ENCODE assay signal across 10 cellular contexts in the genomic region with DNA sequence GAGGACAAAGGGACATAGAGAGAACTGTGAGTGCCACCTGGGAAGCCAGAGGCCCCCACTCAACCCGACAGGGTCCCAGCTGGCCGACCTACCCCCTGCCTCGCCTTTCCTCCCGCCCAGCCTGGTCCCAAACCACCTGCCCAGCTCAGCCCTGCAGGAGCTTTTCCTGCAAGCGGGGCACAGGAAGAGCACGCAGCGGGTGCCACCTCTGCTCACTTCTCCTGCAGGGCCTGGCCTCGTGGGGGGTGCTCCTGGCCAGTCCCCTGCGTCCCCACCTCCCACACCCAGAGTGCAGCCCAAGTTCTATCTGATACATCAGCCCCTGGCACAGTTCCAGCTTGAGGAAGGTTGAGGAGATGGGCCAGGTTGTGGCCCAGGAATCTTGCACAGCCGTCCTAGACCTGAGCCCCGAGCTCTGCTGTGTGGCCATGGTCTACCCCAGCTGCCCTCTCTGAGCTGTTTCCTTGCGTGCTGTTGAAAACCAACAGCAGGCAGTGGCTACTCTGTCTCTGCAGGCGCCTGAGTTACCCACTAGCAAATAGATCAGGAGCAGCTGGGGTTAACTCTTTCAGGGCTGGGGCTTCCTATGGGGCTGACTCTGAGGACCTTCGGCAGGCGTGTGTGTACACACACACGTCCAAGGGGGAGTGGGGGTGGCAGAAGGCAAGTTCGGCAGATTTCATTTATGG. TPM values are rescaled to one million over a fixed set of nuclear protein-coding genes. Genes with fewer than 3 reads are reported as not detected.
A peak's percentile ranks its signal among the peaks of the same experiment; 100 is the strongest.
DNase-seq lines count a peak whose midpoint lies in the region; ATAC-seq and TF ChIP-seq lines count a peak whose summit lies in the region.
"Had no signal": no experiment of that assay in that cellular context is flagged by ENCODE, and none has a peak within 500 bp of the region (broad histone marks: within the 10 kb centered on the region; RNA-seq: fewer than 3 reads in every experiment).

No MANE protein-coding gene starts in this region.

- H3K27ac ChIP-seq in SK-N-MC (no peak overlapping the region), testis (peak overlapping the region; percentile 85 to 92)

- H3K27me3 ChIP-seq in iPS-15b (ENCODE audit: control insufficient read depth, insufficient read depth, low read length) (no peaks in the 10 kb centered on the region), testis (no peaks in the 10 kb centered on the region)

- TF ChIP-seq POLR2A in testis (IDR thresholded peaks at IDR 0.05) = no peak

- H3K9ac ChIP-seq in SK-N-MC (ENCODE audit: insufficient read length) (peak overlapping the region; percentile 87), iPS-15b (ENCODE audit: low read depth, low read length) (no peak overlapping the region)

- no peaks in the 10 kb centered on the region for H3K9me3 Mint-ChIP-seq in activated T-cell treated with anti-CD3 and anti-CD28 coated beads, Interleukin-2, amount 50 U/mL, for 24 hours

- 58 to 97% methylated on average over 7 to 17 of the region's 17 CpGs for WGBS in testis, 2 donors

- H3K36me3 Mint-ChIP-seq in activated T-cell treated with anti-CD3 and anti-CD28 coated beads, Interleukin-2, amount 50 U/mL, for 24 hours (ENCODE audit: low read depth) = peaks cover 50% of the 10 kb centered on the region

- TF ChIP-seq CTCF in testis (IDR thresholded peaks at IDR 0.05) = no peak

- intact Hi-C loops in testis (cut with DNase I; ENCODE audit: low total_unique reads) = no loop called here

- peak overlapping the region; percentile 80 for H3K4me3 Mint-ChIP-seq in activated T-cell treated with anti-CD3 and anti-CD28 coated beads, Interleukin-2, amount 50 U/mL, for 24 hours

- H3K9me3 ChIP-seq in SK-N-MC (ENCODE audit: low read depth, low read length) = no peaks in the 10 kb centered on the region
- H3K9me3 ChIP-seq in iPS-15b (ENCODE audit: control insufficient read depth, insufficient read depth, low read length) = no peaks in the 10 kb centered on the region
- no peaks in the 10 kb centered on the region for H3K9me3 ChIP-seq in testis

- H3K36me3 ChIP-seq in SK-N-MC (ENCODE audit: insufficient read depth, low read length) (peaks cover 12% of the 10 kb centered on the region), iPS-15b (ENCODE audit: control insufficient read depth, insufficient read depth, low read length) (peaks cover 19% of the 10 kb centered on the region), testis (ENCODE audit: low read depth, missing control alignments) (no peaks in the 10 kb centered on the region)

- H3K27me3 Mint-ChIP-seq in activated T-cell treated with anti-CD3 and anti-CD28 coated beads, Interleukin-2, amount 50 U/mL, for 24 hours = no peaks in the 10 kb centered on the region

- H3K4me1 Mint-ChIP-seq in activated T-cell treated with anti-CD3 and anti-CD28 coated beads, Interleukin-2, amount 50 U/mL, for 24 hours (ENCODE audit: low read depth) = peaks cover 35% of the 10 kb centered on the region

- H3K27ac Mint-ChIP-seq in activated T-cell treated with anti-CD3 and anti-CD28 coated beads, Interleukin-2, amount 50 U/mL, for 24 hours = peak overlapping the region; percentile 71

- DNase-seq in activated T-cell treated with anti-CD3 and anti-CD28 coated beads, Interleukin-2, amount 50 U/mL, for 24 hours = no peak
- DNase-seq in activated T-cell treated with anti-CD3 and anti-CD28 coated beads for 4 hours (no peak), SK-N-MC (ENCODE audit: low read depth, low spot score) (no peak), testis (no peak), RPMI8226 (no peak)

- no peak for ATAC-seq in HG02588 (IDR thresholded peaks at IDR 0.05; ENCODE audit: unreplicated experiment)
- ATAC-seq in HG03469 (IDR thresholded peaks at IDR 0.05; ENCODE audit: unreplicated experiment) = no peak

- H3K4me3 ChIP-seq in SK-N-MC = peak overlapping the region; percentile 87
- peak overlapping the region; percentile 72 for H3K4me3 ChIP-seq in iPS-15b (ENCODE audit: low read depth, low read length)
- H3K4me3 ChIP-seq in testis = peak overlapping the region; percentile 77 to 86

- H3K4me1 ChIP-seq in iPS-15b (ENCODE audit: control insufficient read depth, insufficient read depth, low read length) (peaks cover 4% of the 10 kb centered on the region), testis (peaks cover 43% of the 10 kb centered on the region)

RNA-seq across cellular contexts. Expression of a gene that starts 1.7 kb away (rescaled TPM):
- 100 to 1,000 TPM; 106 to 118 TPM for total RNA-seq in testis
- polyA plus RNA-seq in testis (ENCODE audit: insufficient read depth, low read depth, low replicate concordance) = 59.7 TPM

RNA-seq across cellular contexts. Expression of a gene that starts 5.8 kb away (rescaled TPM):
- total RNA-seq in testis = 10 to 100 TPM; 26.6 to 55.0 TPM
- polyA plus RNA-seq in testis (ENCODE audit: insufficient read depth, low read depth, low replicate concordance) = 62.1 TPM

RNA-seq across cellular contexts. Expression of a gene that starts 10.4 kb away (rescaled TPM):
- 100 to 1,000 TPM in 1 of 2 donors, 10 to 100 TPM in 1; 40.0 to 119 TPM for total RNA-seq in testis
- polyA plus RNA-seq in testis (ENCODE audit: insufficient read depth, low read depth, low replicate concordance) = 128 TPM
- total RNA-seq: glomerular endothelial cell, urinary bladder had no signal

RNA-seq across cellular contexts. Expression of a gene that starts 13.6 kb away (rescaled TPM):
- 10 to 100 TPM; 19.9 to 22.8 TPM for total RNA-seq in testis
- 16.9 TPM for polyA plus RNA-seq in testis (ENCODE audit: insufficient read depth, low read depth, low replicate concordance)

RNA-seq across cellular contexts. Expression of a gene that starts 47.5 kb away (rescaled TPM):
- total RNA-seq in testis = 1 to 10 TPM; 4.6 to 5.1 TPM
- 6.8 TPM for polyA plus RNA-seq in testis (ENCODE audit: insufficient read depth, low read depth, low replicate concordance)
